Comparison of ENCODE assay signal across 8 cellular contexts in the genomic region with DNA sequence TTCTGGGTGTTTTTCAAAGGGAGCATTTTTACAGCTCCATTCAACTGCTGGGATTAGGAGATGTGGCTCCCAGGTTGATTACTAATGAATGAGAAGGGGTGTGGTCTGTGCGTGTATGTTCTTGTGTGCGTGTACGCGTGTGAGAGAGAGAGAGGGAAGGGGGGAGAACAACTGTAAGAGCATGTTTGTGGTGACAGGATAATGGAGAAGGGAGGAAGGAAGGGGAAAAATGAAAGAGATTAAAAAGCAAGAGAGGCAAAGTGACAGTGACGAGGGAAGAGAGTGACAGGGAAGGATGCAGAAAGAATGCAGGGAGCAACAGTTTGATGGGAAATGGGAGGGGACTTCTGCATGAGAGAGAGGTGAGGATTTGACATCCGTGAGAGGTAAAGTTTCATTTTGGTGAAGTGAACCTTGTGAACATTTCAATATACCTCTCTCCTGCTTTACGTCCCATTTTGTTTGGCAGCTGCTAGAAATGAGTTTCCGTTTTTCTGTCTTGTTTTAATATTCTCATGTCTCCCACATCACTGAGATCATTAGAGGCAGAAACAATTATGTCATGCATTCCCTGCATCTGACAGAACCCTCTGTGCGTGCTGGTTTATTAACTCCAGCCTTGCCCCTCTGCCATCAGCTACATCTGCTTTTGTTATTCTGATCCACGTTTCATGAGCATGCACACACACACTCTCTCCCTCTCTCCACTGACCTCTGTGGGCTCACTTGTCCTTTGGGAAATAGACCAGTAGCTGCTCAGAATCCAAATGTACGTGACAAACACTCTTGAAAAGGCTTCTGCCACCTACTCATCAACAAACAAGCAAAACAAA.
DNase-seq lines count a peak whose midpoint lies in the region; ATAC-seq lines count a peak whose summit lies in the region.

No MANE protein-coding gene starts in this region.

- H3K4me1 Mint-ChIP-seq in activated CD4-positive, alpha-beta T cell treated with anti-CD3 and anti-CD28 coated beads, Interleukin-2, amount 10 ng/mL, durations not matched to agents 7 days and 5 days, result peaks cover 14% of the 10 kb centered on the region
- peaks cover 9 to 11% of the 10 kb centered on the region in 2 donors for H3K4me1 Mint-ChIP-seq in effector memory CD8-positive, alpha-beta T cell (ENCODE audit: low read depth in 2 of 2)
- peaks cover 8 to 16% (median 14%) of the 10 kb centered on the region in 7 donors for H3K4me1 Mint-ChIP-seq in naive thymus-derived CD4-positive, alpha-beta T cell

- no peak for ATAC-seq in effector memory CD8-positive, alpha-beta T cell (replicated peaks)
- ATAC-seq in naive thymus-derived CD4-positive, alpha-beta T cell, result no peak
- ATAC-seq in HG02870 (IDR thresholded peaks at IDR 0.05; ENCODE audit: unreplicated experiment), result no peak

- CTCF ChIA-PET in activated CD4-positive, alpha-beta T cell treated with anti-CD3 and anti-CD28 coated beads, Interleukin-2, amount 10 ng/mL, durations not matched to agents 7 days and 5 days (lab: Charles Lee), result interaction anchor here (0.5 to 1.7 kb wide), 9 partner anchors 7 to 1419 kb away, joined by 3 to 7 read pairs (median 3); no protein-coding TSS in a partner anchor
- CTCF ChIA-PET in naive thymus-derived CD4-positive, alpha-beta T cell (lab: Charles Lee), result interaction anchor here (0.6 to 2.3 kb wide), 7 partner anchors 13 to 1401 kb away, joined by 3 to 7 read pairs (median 4); no protein-coding TSS in a partner anchor

- no peaks in the 10 kb centered on the region for H3K27me3 Mint-ChIP-seq in activated CD4-positive, alpha-beta T cell treated with anti-CD3 and anti-CD28 coated beads, Interleukin-2, amount 10 ng/mL, durations not matched to agents 7 days and 5 days
- H3K27me3 Mint-ChIP-seq in effector memory CD8-positive, alpha-beta T cell, result no peaks in the 10 kb centered on the region
- peaks cover 0 to 25% (median 0%) of the 10 kb centered on the region in 5 donors for H3K27me3 Mint-ChIP-seq in naive thymus-derived CD4-positive, alpha-beta T cell

- H3K36me3 ChIP-seq in naive thymus-derived CD4-positive, alpha-beta T cell (ENCODE audit: control insufficient read depth in 2 of 3, insufficient read depth in 3 of 3, low read length in 3 of 3), result no peaks in the 10 kb centered on the region

- no peaks in the 10 kb centered on the region for H3K36me3 Mint-ChIP-seq in activated CD4-positive, alpha-beta T cell treated with anti-CD3 and anti-CD28 coated beads, Interleukin-2, amount 10 ng/mL, durations not matched to agents 7 days and 5 days (ENCODE audit: low read depth)
- peaks cover 6% of the 10 kb centered on the region for H3K36me3 Mint-ChIP-seq in effector memory CD8-positive, alpha-beta T cell (ENCODE audit: insufficient read depth)
- no peaks in the 10 kb centered on the region for H3K36me3 Mint-ChIP-seq in naive thymus-derived CD4-positive, alpha-beta T cell

- intact Hi-C loops in naive thymus-derived CD4-positive, alpha-beta T cell (cut with micrococcal nuclease), result loop anchor here (1.0 to 10.0 kb wide), 19 partner anchors 7 to 1838 kb away; a partner anchor contains a TSS

- DNase-seq in activated CD4-positive, alpha-beta T cell treated with anti-CD3 and anti-CD28 coated beads, Interleukin-2, amount 10 ng/mL, durations not matched to agents 7 days and 5 days, result no peak
- DNase-seq in activated CD4-positive, alpha-beta T cell treated with anti-CD3 and anti-CD28 coated beads, Interleukin-2, amount 50 U/mL, for 1 hour, result no peak
- DNase-seq in RKO (ENCODE audit: low spot score), result peak; percentile 11
- DNase-seq in effector memory CD8-positive, alpha-beta T cell, result no peak
- DNase-seq in naive thymus-derived CD4-positive, alpha-beta T cell, result peak in 2 of 9 donors; percentile 22 to 23
- no peak for DNase-seq in stimulated activated naive CD4-positive, alpha-beta T cell (lab: John Stamatoyannopoulos, UW)
- DNase-seq in NCI-H128 (lab: John Stamatoyannopoulos, UW; ENCODE audit: unreplicated experiment), result no peak

- peaks cover 3% of the 10 kb centered on the region in 2 donors for H3K4me1 ChIP-seq in naive thymus-derived CD4-positive, alpha-beta T cell (ENCODE audit: control insufficient read depth in 2 of 2, insufficient read depth in 2 of 2, low read length in 2 of 2)

- POLR2A ChIA-PET in activated CD4-positive, alpha-beta T cell treated with anti-CD3 and anti-CD28 coated beads, Interleukin-2, amount 10 ng/mL, durations not matched to agents 7 days and 5 days (lab: Charles Lee), result no interaction called here
- POLR2A ChIA-PET in naive thymus-derived CD4-positive, alpha-beta T cell (lab: Charles Lee), result interaction anchor here (1.8 kb wide), 1 partner anchor 33 kb away, joined by 4 read pairs; no protein-coding TSS in a partner anchor

- H3K4me3 ChIP-seq in naive thymus-derived CD4-positive, alpha-beta T cell (ENCODE audit: low read length), result peak overlapping the region; percentile 54

- H3K4me3 Mint-ChIP-seq in activated CD4-positive, alpha-beta T cell treated with anti-CD3 and anti-CD28 coated beads, Interleukin-2, amount 10 ng/mL, durations not matched to agents 7 days and 5 days, result peak overlapping the region; percentile 82
- peak overlapping the region; percentile 82 for H3K4me3 Mint-ChIP-seq in effector memory CD8-positive, alpha-beta T cell
- H3K4me3 Mint-ChIP-seq in naive thymus-derived CD4-positive, alpha-beta T cell, result peak overlapping the region; percentile 80 to 97 (median 91)

- peak overlapping the region; percentile 97 for H3K27ac Mint-ChIP-seq in activated CD4-positive, alpha-beta T cell treated with anti-CD3 and anti-CD28 coated beads, Interleukin-2, amount 10 ng/mL, durations not matched to agents 7 days and 5 days
- peak overlapping the region; percentile 89 to 94 for H3K27ac Mint-ChIP-seq in effector memory CD8-positive, alpha-beta T cell
- peak overlapping the region; percentile 74 to 99 (median 96) for H3K27ac Mint-ChIP-seq in naive thymus-derived CD4-positive, alpha-beta T cell

- no peaks in the 10 kb centered on the region for H3K9me3 Mint-ChIP-seq in activated CD4-positive, alpha-beta T cell treated with anti-CD3 and anti-CD28 coated beads, Interleukin-2, amount 10 ng/mL, durations not matched to agents 7 days and 5 days
- H3K9me3 Mint-ChIP-seq in effector memory CD8-positive, alpha-beta T cell, result no peaks in the 10 kb centered on the region
- H3K9me3 Mint-ChIP-seq in naive thymus-derived CD4-positive, alpha-beta T cell, result peaks cover 0 to 2% (median 0%) of the 10 kb centered on the region in 11 donors

- peak overlapping the region; percentile 99 for H3K27ac ChIP-seq in naive thymus-derived CD4-positive, alpha-beta T cell (ENCODE audit: low read depth, low read length)

- H3K9me3 ChIP-seq in naive thymus-derived CD4-positive, alpha-beta T cell (ENCODE audit: control insufficient read depth in 2 of 3, low read length in 3 of 3), result no peaks in the 10 kb centered on the region

- no peaks in the 10 kb centered on the region for H3K27me3 ChIP-seq in naive thymus-derived CD4-positive, alpha-beta T cell (ENCODE audit: control insufficient read depth in 2 of 2, insufficient read depth in 2 of 2, low read length in 2 of 2)
